In genomic region chr15:92120082-92120481, GRCh38 we compare ENCODE assay signal across 2 cellular contexts.
TF ChIP-seq lines count a peak whose summit lies in the region.

No MANE protein-coding gene starts in this region.

TF ChIP-seq in HepG2, 621 proteins besides CTCF, POLR2A, EP300 and RAD21 (continues in another document):
- TF ChIP-seq ZHX1 (CRISPR knock-in tag; IDR thresholded peaks at IDR 0.05; ENCODE audit: low read depth) (no peak), FOXC1 (CRISPR knock-in tag; IDR thresholded peaks at IDR 0.05; ENCODE audit: borderline replicate concordance) (no peak), CENPBD1 (CRISPR knock-in tag; IDR thresholded peaks at IDR 0.05; ENCODE audit: borderline replicate concordance, low read depth) (no peak), ARID4A (CRISPR knock-in tag; IDR thresholded peaks at IDR 0.05; ENCODE audit: borderline replicate concordance) (no peak), GZF1 (CRISPR knock-in tag; IDR thresholded peaks at IDR 0.05) (no peak), ARID2 (CRISPR knock-in tag; IDR thresholded peaks at IDR 0.05; ENCODE audit: borderline replicate concordance) (no peak), JUND (CRISPR knock-in tag; IDR thresholded peaks at IDR 0.05) (no peak), FOXK1 (CRISPR knock-in tag; IDR thresholded peaks at IDR 0.05; ENCODE audit: borderline replicate concordance, low read depth) (no peak)
- TF ChIP-seq, protein P1, sequence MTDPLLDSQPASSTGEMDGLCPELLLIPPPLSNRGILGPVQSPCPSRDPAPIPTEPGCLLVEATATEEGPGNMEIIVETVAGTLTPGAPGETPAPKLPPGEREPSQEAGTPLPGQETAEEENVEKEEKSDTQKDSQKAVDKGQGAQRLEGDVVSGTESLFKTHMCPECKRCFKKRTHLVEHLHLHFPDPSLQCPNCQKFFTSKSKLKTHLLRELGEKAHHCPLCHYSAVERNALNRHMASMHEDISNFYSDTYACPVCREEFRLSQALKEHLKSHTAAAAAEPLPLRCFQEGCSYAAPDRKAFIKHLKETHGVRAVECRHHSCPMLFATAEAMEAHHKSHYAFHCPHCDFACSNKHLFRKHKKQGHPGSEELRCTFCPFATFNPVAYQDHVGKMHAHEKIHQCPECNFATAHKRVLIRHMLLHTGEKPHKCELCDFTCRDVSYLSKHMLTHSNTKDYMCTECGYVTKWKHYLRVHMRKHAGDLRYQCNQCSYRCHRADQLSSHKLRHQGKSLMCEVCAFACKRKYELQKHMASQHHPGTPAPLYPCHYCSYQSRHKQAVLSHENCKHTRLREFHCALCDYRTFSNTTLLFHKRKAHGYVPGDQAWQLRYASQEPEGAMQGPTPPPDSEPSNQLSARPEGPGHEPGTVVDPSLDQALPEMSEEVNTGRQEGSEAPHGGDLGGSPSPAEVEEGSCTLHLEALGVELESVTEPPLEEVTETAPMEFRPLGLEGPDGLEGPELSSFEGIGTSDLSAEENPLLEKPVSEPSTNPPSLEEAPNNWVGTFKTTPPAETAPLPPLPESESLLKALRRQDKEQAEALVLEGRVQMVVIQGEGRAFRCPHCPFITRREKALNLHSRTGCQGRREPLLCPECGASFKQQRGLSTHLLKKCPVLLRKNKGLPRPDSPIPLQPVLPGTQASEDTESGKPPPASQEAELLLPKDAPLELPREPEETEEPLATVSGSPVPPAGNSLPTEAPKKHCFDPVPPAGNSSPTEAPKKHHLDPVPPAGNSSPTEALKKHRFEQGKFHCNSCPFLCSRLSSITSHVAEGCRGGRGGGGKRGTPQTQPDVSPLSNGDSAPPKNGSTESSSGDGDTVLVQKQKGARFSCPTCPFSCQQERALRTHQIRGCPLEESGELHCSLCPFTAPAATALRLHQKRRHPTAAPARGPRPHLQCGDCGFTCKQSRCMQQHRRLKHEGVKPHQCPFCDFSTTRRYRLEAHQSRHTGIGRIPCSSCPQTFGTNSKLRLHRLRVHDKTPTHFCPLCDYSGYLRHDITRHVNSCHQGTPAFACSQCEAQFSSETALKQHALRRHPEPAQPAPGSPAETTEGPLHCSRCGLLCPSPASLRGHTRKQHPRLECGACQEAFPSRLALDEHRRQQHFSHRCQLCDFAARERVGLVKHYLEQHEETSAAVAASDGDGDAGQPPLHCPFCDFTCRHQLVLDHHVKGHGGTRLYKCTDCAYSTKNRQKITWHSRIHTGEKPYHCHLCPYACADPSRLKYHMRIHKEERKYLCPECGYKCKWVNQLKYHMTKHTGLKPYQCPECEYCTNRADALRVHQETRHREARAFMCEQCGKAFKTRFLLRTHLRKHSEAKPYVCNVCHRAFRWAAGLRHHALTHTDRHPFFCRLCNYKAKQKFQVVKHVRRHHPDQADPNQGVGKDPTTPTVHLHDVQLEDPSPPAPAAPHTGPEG (CRISPR knock-in tag; IDR thresholded peaks at IDR 0.05), result no peak

TF ChIP-seq in H1, 55 proteins besides CTCF, POLR2A, EP300 and RAD21:
- no peak for TF ChIP-seq POU5F1 (IDR thresholded peaks at IDR 0.05; ENCODE audit: low read depth, low read length)
- no peak for TF ChIP-seq ZNF274 (IDR thresholded peaks at IDR 0.05; ENCODE audit: borderline replicate concordance, extremely low read depth, low read length)
- TF ChIP-seq YY1 (IDR thresholded peaks at IDR 0.05; ENCODE audit: low read depth, low read length), result no peak
- TF ChIP-seq NRF1 (IDR thresholded peaks at IDR 0.05; ENCODE audit: low read depth, low read length), result no peak
- TF ChIP-seq BRCA1 (IDR thresholded peaks at IDR 0.05; ENCODE audit: low read depth, low read length), result no peak
- TF ChIP-seq KDM1A (IDR thresholded peaks at IDR 0.05; ENCODE audit: borderline replicate concordance, low read length), result no peak
